ENCODE assay signal across 14 cellular contexts in the genomic region with DNA sequence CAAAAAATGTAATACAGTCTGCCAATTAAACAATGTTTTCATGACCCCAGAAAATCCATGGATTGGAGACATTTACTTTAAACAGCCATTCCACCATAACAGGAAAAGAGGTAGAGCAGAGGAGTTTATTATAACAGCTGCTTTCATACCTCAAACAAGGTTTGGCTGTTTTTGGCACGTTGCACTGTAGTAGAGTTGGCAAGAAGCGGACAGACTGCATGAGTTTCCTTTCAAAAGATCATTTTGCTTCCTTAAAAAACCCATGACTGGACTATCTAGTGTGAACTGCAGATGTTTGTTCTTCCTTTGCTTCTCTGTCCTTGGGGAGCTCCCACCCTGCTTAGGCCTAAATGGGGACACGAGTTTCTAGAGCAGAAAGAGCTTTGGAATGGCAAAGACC.
A peak's percentile ranks its signal among the peaks of the same experiment; 100 is the strongest.
DNase-seq lines count a peak whose midpoint lies in the region; ATAC-seq and TF ChIP-seq lines count a peak whose summit lies in the region.
"Had no signal": no experiment of that assay in that cellular context is flagged by ENCODE, and none has a peak within 500 bp of the region (broad histone marks: within the 10 kb centered on the region; RNA-seq: fewer than 3 reads in every experiment).

No MANE protein-coding gene starts in this region.

- no peaks in the 10 kb centered on the region for H3K79me1 ChIP-seq in IMR-90 (ENCODE audit: low read depth in 1 of 2, low read length in 2 of 2)

- in situ Hi-C loops in IMR-90 (cut with MboI; ENCODE audit: low sequenced_read_pairs) = no loop called here

- no peak overlapping the region for H4K91ac ChIP-seq in IMR-90 (ENCODE audit: insufficient read depth, low read depth, low read length)

- H3K4ac ChIP-seq in IMR-90 (ENCODE audit: low read depth, low read length) = no peak overlapping the region

- H2AFZ ChIP-seq in IMR-90 (replicated peaks; ENCODE audit: low read length, poor library complexity) (no peak overlapping the region), hepatocyte (no peak overlapping the region)

- H3K27me3 ChIP-seq in IMR-90 (ENCODE audit: control insufficient read depth, insufficient read depth, low read length) (peaks cover 6% of the 10 kb centered on the region), hepatocyte (no peaks in the 10 kb centered on the region), sigmoid colon (no peaks in the 10 kb centered on the region)
- H3K27me3 ChIP-seq in CD8-positive, alpha-beta T cell (ENCODE audit: insufficient read depth, low read length) = no peaks in the 10 kb centered on the region

- H3K56ac ChIP-seq in IMR-90 (ENCODE audit: extremely low read depth, insufficient read depth, low read length) = no peak overlapping the region

- no peak for TF ChIP-seq RAD21 in IMR-90 (IDR thresholded peaks at IDR 0.05; ENCODE audit: low read length)

- DNase-seq in IMR-90 = peak; percentile 13
- DNase-seq in hepatocyte (ENCODE audit: low spot score) = no peak
- peak; percentile 77 for DNase-seq in sigmoid colon
- no peak for DNase-seq in germinal center (ENCODE audit: low spot score)
- DNase-seq in GOT3 (lab: John Stamatoyannopoulos, UW) = no peak
- no peak for DNase-seq in CD8-positive, alpha-beta T cell
- DNase-seq: activated T-cell treated with anti-CD3 and anti-CD28 coated beads, Interleukin-2, amount 50 U/mL, for 72 hours; lower lobe of right lung; NCI-H187 treated with DMSO at 0.1 percent for 48 hours; NCI-H510A; small intestine had no signal

- peaks cover 3% of the 10 kb centered on the region; the same call in 1 of the 2 replicates for H3K9me1 ChIP-seq in IMR-90 (ENCODE audit: insufficient read depth, low read length)

- TF ChIP-seq CTCF in IMR-90 (conservative IDR thresholded peaks at IDR 0.05; ENCODE audit: low read depth, low read length) (no peak), hepatocyte (IDR thresholded peaks at IDR 0.05; ENCODE audit: poor library complexity) (no peak), sigmoid colon (IDR thresholded peaks at IDR 0.05) (no peak)
- no peak for TF ChIP-seq CTCF in CD8-positive, alpha-beta T cell (IDR thresholded peaks at IDR 0.05)

- no peak overlapping the region for H2BK15ac ChIP-seq in IMR-90 (ENCODE audit: low read depth, low read length)

- WGBS in IMR-90 (ENCODE audit: extremely low coverage in 2 of 2, insufficient read length in 1 of 2), 2 experiments = no CpG with 5 or more reads among the region's 3 CpGs
- 85% methylated on average over 3 of the region's 3 CpGs for WGBS in hepatocyte (ENCODE audit: low lambda C conversion rate, missing lambda C conversion rate)
- 33 to 40% methylated on average over 3 of the region's 3 CpGs for WGBS in sigmoid colon, 2 donors

- H3K9ac ChIP-seq in IMR-90 (ENCODE audit: low read depth, low read length) = no peak overlapping the region

- no peak overlapping the region for H2BK5ac ChIP-seq in IMR-90 (ENCODE audit: low read depth, low read length, poor library complexity, severe bottlenecking)

- no peak overlapping the region for H3K23ac ChIP-seq in IMR-90 (ENCODE audit: low read depth, low read length)

- H3K4me3 ChIP-seq in IMR-90 (ENCODE audit: insufficient read depth, low read depth, low read length) = no peak overlapping the region
- no peak overlapping the region for H3K4me3 ChIP-seq in hepatocyte
- no peak overlapping the region for H3K4me3 ChIP-seq in sigmoid colon
- H3K4me3 ChIP-seq in CD8-positive, alpha-beta T cell (ENCODE audit: low read depth, low read length) = no peak overlapping the region
- H3K4me3 ChIP-seq: lower lobe of right lung had no signal

- H3K4me1 Mint-ChIP-seq in dendritic cell treated with granulocyte-macrophage colony-stimulating factor and Interleukin-4, amounts not matched to agents 40 ng/mL and 50 ng/mL, for 4 days (ENCODE audit: low read depth) = peaks cover 84% of the 10 kb centered on the region
- H3K4me1 Mint-ChIP-seq in CD8-positive, alpha-beta T cell (ENCODE audit: low read depth) = peaks cover 2% of the 10 kb centered on the region

- H3K27ac ChIP-seq in IMR-90 (ENCODE audit: insufficient read depth, low read length) (no peak overlapping the region), hepatocyte (peak overlapping the region; percentile 33), sigmoid colon (peak overlapping the region; percentile 10 to 65 (median 46))
- H3K27ac ChIP-seq in CD8-positive, alpha-beta T cell (ENCODE audit: low read depth, low read length) = no peak overlapping the region
- H3K27ac ChIP-seq: lower lobe of right lung had no signal

- H3K36me3 ChIP-seq in IMR-90 (ENCODE audit: control insufficient read depth, insufficient read depth, low read length) (no peaks in the 10 kb centered on the region), hepatocyte (replicated peaks; ENCODE audit: insufficient read depth, low read depth) (no peaks in the 10 kb centered on the region), sigmoid colon (no peaks in the 10 kb centered on the region)
- no peaks in the 10 kb centered on the region for H3K36me3 ChIP-seq in CD8-positive, alpha-beta T cell (ENCODE audit: insufficient read depth, low read length)
- H3K36me3 ChIP-seq: lower lobe of right lung had no signal

- intact Hi-C loops in IMR-90 (cut with micrococcal nuclease) = no loop called here
- intact Hi-C loops in dendritic cell treated with granulocyte-macrophage colony-stimulating factor and Interleukin-4, amounts not matched to agents 40 ng/mL and 50 ng/mL, for 4 days (cut with micrococcal nuclease) = no loop called here
- intact Hi-C loops in sigmoid colon (cut with DNase I) = loop anchor here (5.0 kb wide), 2 partner anchors 34 to 81 kb away; no protein-coding TSS in a partner anchor
- intact Hi-C loops in CD8-positive, alpha-beta T cell (cut with DNase I, micrococcal nuclease) = no loop called here

- TF ChIP-seq EP300 in sigmoid colon (IDR thresholded peaks at IDR 0.05) = peak in 1 of 4 donors; percentile 32

- no peak overlapping the region for H2AK9ac ChIP-seq in IMR-90 (replicated peaks; ENCODE audit: low read depth, low read length, poor library complexity)

- no peaks in the 10 kb centered on the region for H4K20me1 ChIP-seq in IMR-90 (ENCODE audit: insufficient read depth, low read length)
- no peaks in the 10 kb centered on the region for H4K20me1 ChIP-seq in hepatocyte (ENCODE audit: insufficient read depth, poor library complexity, severe bottlenecking)

- peak overlapping the region; percentile 52 for H3K27ac Mint-ChIP-seq in dendritic cell treated with granulocyte-macrophage colony-stimulating factor and Interleukin-4, amounts not matched to agents 40 ng/mL and 50 ng/mL, for 4 days
- no peak overlapping the region for H3K27ac Mint-ChIP-seq in CD8-positive, alpha-beta T cell
- H3K27ac Mint-ChIP-seq: activated T-cell treated with anti-CD3 and anti-CD28 coated beads, Interleukin-2, amount 50 U/mL, for 72 hours; stimulated activated memory B cell treated with anti-CD40 and anti-IgM and Interleukin-4, amounts not matched to agents 10 μg/mL and 1 μg/mL and 100 μg/mL, for 72 hours had no signal

- BruUV-seq in IMR-90 (replicated peaks; lab: Mats Ljungman, UMichigan) = no TSS peak

- POLR2A ChIA-PET in IMR-90 (lab: Charles Lee; ENCODE audit: unreplicated experiment) = no interaction called here
- POLR2A ChIA-PET in CD8-positive, alpha-beta T cell (lab: Charles Lee) = no interaction called here

- peaks cover 2% of the 10 kb centered on the region for H3K79me2 ChIP-seq in hepatocyte

- dilution Hi-C loops in IMR-90 (cut with HindIII; ENCODE audit: low sequenced_read_pairs, unreplicated experiment) = no loop called here

- no peak overlapping the region for H2AK5ac ChIP-seq in IMR-90 (ENCODE audit: low read depth, low read length)

- no peak overlapping the region for H3K18ac ChIP-seq in IMR-90 (ENCODE audit: low read depth, low read length)

- no peak overlapping the region for H3K4me3 Mint-ChIP-seq in dendritic cell treated with granulocyte-macrophage colony-stimulating factor and Interleukin-4, amounts not matched to agents 40 ng/mL and 50 ng/mL, for 4 days
- no peak overlapping the region for H3K4me3 Mint-ChIP-seq in CD8-positive, alpha-beta T cell
- H3K4me3 Mint-ChIP-seq: activated T-cell treated with anti-CD3 and anti-CD28 coated beads, Interleukin-2, amount 50 U/mL, for 72 hours; stimulated activated memory B cell treated with anti-CD40 and anti-IgM and Interleukin-4, amounts not matched to agents 10 μg/mL and 1 μg/mL and 100 μg/mL, for 72 hours had no signal

- H3K9me3 ChIP-seq in IMR-90 (ENCODE audit: control insufficient read depth, insufficient read depth, low read length) (no peaks in the 10 kb centered on the region), hepatocyte (ENCODE audit: low read depth) (no peaks in the 10 kb centered on the region), sigmoid colon (no peaks in the 10 kb centered on the region)
- H3K9me3 ChIP-seq in CD8-positive, alpha-beta T cell (ENCODE audit: low read length) = no peaks in the 10 kb centered on the region
- H3K9me3 ChIP-seq: lower lobe of right lung had no signal

- H3K4me2 ChIP-seq in IMR-90 (ENCODE audit: low read depth, low read length) (no peak overlapping the region), hepatocyte (no peak overlapping the region)

- CTCF ChIA-PET in IMR-90 (lab: Yijun Ruan, JAX) = no interaction called here
- CTCF ChIA-PET in CD8-positive, alpha-beta T cell (lab: Charles Lee) = no interaction called here

- H4K8ac ChIP-seq in IMR-90 (ENCODE audit: low read depth in 2 of 2, low read length in 2 of 2) = no peak overlapping the region

- no peak overlapping the region for H4K5ac ChIP-seq in IMR-90 (ENCODE audit: low read depth, low read length)

- no peak overlapping the region for H3K14ac ChIP-seq in IMR-90 (replicated peaks; ENCODE audit: low read depth, low read length)

- no peak overlapping the region for H2BK20ac ChIP-seq in IMR-90 (ENCODE audit: low read depth, low read length)

- no peak for TF ChIP-seq POLR2A in IMR-90 (IDR thresholded peaks at IDR 0.05; ENCODE audit: low read depth, low read length)
- TF ChIP-seq POLR2A in sigmoid colon (IDR thresholded peaks at IDR 0.05) = no peak

- no peak overlapping the region for H2BK120ac ChIP-seq in IMR-90 (ENCODE audit: low read depth, low read length)

- H3K27me3 Mint-ChIP-seq in dendritic cell treated with granulocyte-macrophage colony-stimulating factor and Interleukin-4, amounts not matched to agents 40 ng/mL and 50 ng/mL, for 4 days = peaks cover 6% of the 10 kb centered on the region
- H3K27me3 Mint-ChIP-seq in CD8-positive, alpha-beta T cell (ENCODE audit: low read depth) = peaks cover 6% of the 10 kb centered on the region

- H3K4me1 ChIP-seq in IMR-90 (ENCODE audit: control insufficient read depth, insufficient read depth, low read length) (peaks cover 11% of the 10 kb centered on the region; the same call in 1 of the 2 replicates), hepatocyte (ENCODE audit: insufficient read depth) (peaks cover 4% of the 10 kb centered on the region), sigmoid colon (peaks cover 0 to 67% (median 58%) of the 10 kb centered on the region in 4 donors)
- H3K4me1 ChIP-seq in CD8-positive, alpha-beta T cell (ENCODE audit: insufficient read depth, low read length) = no peaks in the 10 kb centered on the region

- H3K36me3 Mint-ChIP-seq in dendritic cell treated with granulocyte-macrophage colony-stimulating factor and Interleukin-4, amounts not matched to agents 40 ng/mL and 50 ng/mL, for 4 days (ENCODE audit: low read depth) = no peaks in the 10 kb centered on the region
- no peaks in the 10 kb centered on the region for H3K36me3 Mint-ChIP-seq in CD8-positive, alpha-beta T cell
- H3K36me3 Mint-ChIP-seq: stimulated activated memory B cell treated with anti-CD40 and anti-IgM and Interleukin-4, amounts not matched to agents 10 μg/mL and 1 μg/mL and 100 μg/mL, for 72 hours had no signal

- no peak for ATAC-seq in IMR-90 (ENCODE audit: low read depth)
- ATAC-seq in CD8-positive, alpha-beta T cell = no peak
- ATAC-seq in GM21619 (IDR thresholded peaks at IDR 0.05; ENCODE audit: unreplicated experiment) = no peak
- ATAC-seq: activated T-cell treated with anti-CD3 and anti-CD28 coated beads, Interleukin-2, amount 50 U/mL, for 72 hours; lower lobe of right lung; stimulated activated memory B cell treated with anti-CD40 and anti-IgM and Interleukin-4, amounts not matched to agents 10 μg/mL and 1 μg/mL and 100 μg/mL, for 72 hours had no signal

- no peaks in the 10 kb centered on the region for H3K9me3 Mint-ChIP-seq in dendritic cell treated with granulocyte-macrophage colony-stimulating factor and Interleukin-4, amounts not matched to agents 40 ng/mL and 50 ng/mL, for 4 days
- no peaks in the 10 kb centered on the region for H3K9me3 Mint-ChIP-seq in CD8-positive, alpha-beta T cell
- H3K9me3 Mint-ChIP-seq: activated T-cell treated with anti-CD3 and anti-CD28 coated beads, Interleukin-2, amount 50 U/mL, for 72 hours had no signal

- H3K9me2 ChIP-seq in hepatocyte (replicated peaks; ENCODE audit: insufficient read depth) = no peaks in the 10 kb centered on the region

Comparison
In these comparisons a context has a peak if more than half of its experiments do, and no peak if none do; other contexts are left out.
1. DNase-seq: peak in IMR-90 (single experiment) and sigmoid colon (single experiment); none in hepatocyte (single experiment), germinal center (single experiment), GOT3 (single experiment) and CD8-positive, alpha-beta T cell (0 of 7).
2. H3K27ac ChIP-seq: peak in hepatocyte (single experiment) and sigmoid colon (4 of 4); none in IMR-90 (single experiment) and CD8-positive, alpha-beta T cell (single experiment).